In the genomic region with DNA sequence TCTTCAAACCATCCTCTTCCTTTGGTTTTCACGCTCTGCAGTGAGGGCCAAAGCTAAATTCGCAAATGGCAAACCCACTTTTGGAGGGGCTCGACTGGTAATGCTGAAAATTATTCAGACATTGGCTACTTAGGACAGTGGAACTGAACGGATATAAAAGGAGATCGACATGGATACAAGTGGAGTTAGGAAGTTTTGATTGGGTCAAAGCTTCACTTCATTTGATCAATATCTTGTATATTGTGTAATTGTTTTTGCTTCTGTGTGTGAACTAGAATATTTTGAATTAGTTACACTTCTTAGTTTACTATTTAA, we compare ENCODE assay signal across 8 cellular contexts. TPM values are rescaled to one million over a fixed set of nuclear protein-coding genes. Genes with fewer than 3 reads are reported as not detected.
DNase-seq lines count a peak whose midpoint lies in the region; ATAC-seq, FAIRE-seq and TF ChIP-seq lines count a peak whose summit lies in the region.

No MANE protein-coding gene starts in this region.

- FAIRE-seq in HepG2 (lab: Jason Lieb, UNC), result peak; percentile 32

- CTCF ChIA-PET in HepG2 (lab: Yijun Ruan, JAX; ENCODE audit: low intra/inter-chr PET ratio, low total read pairs), result no interaction called here

- H3K36me3 Mint-ChIP-seq in activated T-cell treated with anti-CD3 and anti-CD28 coated beads, Interleukin-2, amount 50 U/mL, for 24 hours (ENCODE audit: low read depth), result peaks cover 13% of the 10 kb centered on the region

- TF ChIP-seq EP300 in HepG2 (IDR thresholded peaks at IDR 0.05; ENCODE audit: low read depth in 2 of 2, low read length in 2 of 2), result no peak
- no peak for TF ChIP-seq EP300 in HepG2 (CRISPR knock-in tag; IDR thresholded peaks at IDR 0.05; ENCODE audit: borderline replicate concordance)

- no peaks in the 10 kb centered on the region for H3K9me3 Mint-ChIP-seq in activated T-cell treated with anti-CD3 and anti-CD28 coated beads, Interleukin-2, amount 50 U/mL, for 24 hours

- H3K36me3 ChIP-seq in adipocyte (ENCODE audit: control insufficient read depth, insufficient read depth, low read length, severe bottlenecking) (peaks cover 26% of the 10 kb centered on the region), HepG2 (replicated peaks in 1 of 2; ENCODE audit: control insufficient read depth in 1 of 2, insufficient read depth in 2 of 2, low read length in 2 of 2) (peaks cover 3 to 20% of the 10 kb centered on the region in 2 experiments), thymus (ENCODE audit: control insufficient read depth, insufficient read depth) (no peaks in the 10 kb centered on the region)

- H2AFZ ChIP-seq in HepG2 (ENCODE audit: low read length), result peak overlapping the region; percentile 64

- H3K27me3 Mint-ChIP-seq in activated T-cell treated with anti-CD3 and anti-CD28 coated beads, Interleukin-2, amount 50 U/mL, for 24 hours, result no peaks in the 10 kb centered on the region

- H4K20me1 ChIP-seq in HepG2 (ENCODE audit: insufficient read depth, low read length), result no peaks in the 10 kb centered on the region

- DNase-seq in activated T-cell treated with anti-CD3 and anti-CD28 coated beads, Interleukin-2, amount 50 U/mL, for 24 hours, result no peak
- DNase-seq in activated T-cell treated with anti-CD3 and anti-CD28 coated beads, Interleukin-2, amount 50 U/mL, for 1 hour, result no peak
- DNase-seq in adipocyte (ENCODE audit: low read depth) (peak; percentile 30), HepG2 (ENCODE audit: low spot score) (no peak), NCI-H1436 (lab: John Stamatoyannopoulos, UW) (no peak), HK-2 (ENCODE audit: unreplicated experiment) (no peak)

- in situ Hi-C loops in HepG2 (cut with HindIII; ENCODE audit: extremely low pct_ligation_motif_present, low pct_unique_long_range_greater_than_20kb), result no loop called here

- H3K27me3 ChIP-seq in adipocyte (replicated peaks; ENCODE audit: control insufficient read depth, insufficient read depth, low read length) (no peaks in the 10 kb centered on the region), HepG2 (ENCODE audit: control insufficient read depth in 1 of 2, insufficient read depth in 2 of 2, low read length in 2 of 2) (no peaks in the 10 kb centered on the region; a peak in 1 of 5 replicates), thymus (ENCODE audit: control insufficient read depth, insufficient read depth) (no peaks in the 10 kb centered on the region)

- peak overlapping the region; percentile 83 for H3K9ac ChIP-seq in adipocyte (ENCODE audit: low read length)
- H3K9ac ChIP-seq in HepG2 (ENCODE audit: insufficient read depth, low read depth, low read length), result peak overlapping the region; percentile 89

- H3K27ac ChIP-seq in HepG2 (ENCODE audit: extremely low read length, insufficient read depth, low read length) (peak overlapping the region; percentile 93), thymus (ENCODE audit: low read depth) (no peak overlapping the region)

- TF ChIP-seq POLR2A in HepG2 (IDR thresholded peaks at IDR 0.05; ENCODE audit: insufficient read depth in 1 of 2, low read depth in 2 of 2, low read length in 2 of 2), result no peak

- intact Hi-C loops in HepG2 (cut with micrococcal nuclease; ENCODE audit: unreplicated experiment), result loop anchor here (5.0 kb wide), 2 partner anchors 41 to 106 kb away; a partner anchor contains a TSS

- 0% methylated on average over 5 of the region's 5 CpGs for WGBS in HepG2 (ENCODE audit: low lambda C conversion rate)
- 26% methylated on average over 5 of the region's 5 CpGs for WGBS in thymus

- no peaks in the 10 kb centered on the region for H3K9me3 ChIP-seq in adipocyte (ENCODE audit: control insufficient read depth, low read length)
- H3K9me3 ChIP-seq in HepG2 (ENCODE audit: low read length), result no peaks in the 10 kb centered on the region
- no peaks in the 10 kb centered on the region for H3K9me3 ChIP-seq in thymus (ENCODE audit: control insufficient read depth)

- H3K4me1 ChIP-seq in adipocyte (ENCODE audit: control insufficient read depth, insufficient read depth, low read length) (peaks cover 18% of the 10 kb centered on the region), HepG2 (ENCODE audit: insufficient read depth, low read length) (peaks cover 34% of the 10 kb centered on the region), thymus (ENCODE audit: control insufficient read depth, insufficient read depth, low read length) (peaks cover 5% of the 10 kb centered on the region)

- no peak for TF ChIP-seq RAD21 in HepG2 (CRISPR knock-in tag; IDR thresholded peaks at IDR 0.05)

- H3K4me3 ChIP-seq in adipocyte (ENCODE audit: low read length) (peak overlapping the region; percentile 85), HepG2 (replicated peaks in 1 of 3; ENCODE audit: insufficient read depth in 1 of 3, low read depth in 2 of 3, low read length in 3 of 3) (peak overlapping the region; percentile 92 to 99 (median 98)), thymus (ENCODE audit: low read length) (peak overlapping the region; percentile 91)

- no peak for TF ChIP-seq CTCF in HepG2 (CRISPR knock-in tag; IDR thresholded peaks at IDR 0.05)

- peak overlapping the region; percentile 76 for H3K4me3 Mint-ChIP-seq in activated T-cell treated with anti-CD3 and anti-CD28 coated beads, Interleukin-2, amount 50 U/mL, for 24 hours

- H3K4me2 ChIP-seq in HepG2 (ENCODE audit: low read depth, low read length), result peak overlapping the region; percentile 93

- TSS peak; percentile 57 for BruUV-seq in HepG2 (replicated peaks; lab: Mats Ljungman, UMichigan)

- H3K27ac Mint-ChIP-seq in activated T-cell treated with anti-CD3 and anti-CD28 coated beads, Interleukin-2, amount 50 U/mL, for 24 hours, result peak overlapping the region; percentile 88

- ATAC-seq in HepG2 (peak; percentile 2), GM21381 (IDR thresholded peaks at IDR 0.05; ENCODE audit: unreplicated experiment) (no peak)

- POLR2A ChIA-PET in HepG2 (lab: Yijun Ruan, JAX), result interaction anchor here (1.4 to 3.0 kb wide), 2 partner anchors 10 to 290 kb away, joined by 3 to 12 read pairs; no protein-coding TSS in a partner anchor

- peaks cover 21% of the 10 kb centered on the region for H3K79me2 ChIP-seq in HepG2 (ENCODE audit: insufficient read depth, low read length)

- peaks cover 40% of the 10 kb centered on the region for H3K4me1 Mint-ChIP-seq in activated T-cell treated with anti-CD3 and anti-CD28 coated beads, Interleukin-2, amount 50 U/mL, for 24 hours (ENCODE audit: low read depth)

TF ChIP-seq in HepG2, 621 proteins besides CTCF, POLR2A, EP300 and RAD21 (continues in another document):
- TF ChIP-seq BRD4 (CRISPR knock-in tag; IDR thresholded peaks at IDR 0.05), result no peak

RNA-seq across cellular contexts. Expression of a gene that starts 1.2 kb away (rescaled TPM):
- 30.5 and 30.6 TPM in 2 replicates for total RNA-seq in HepG2 (2016; rRNA removed; fragmentation: Illumina TruSeq; extraction: Trizol)
- total RNA-seq in HepG2 (2016; cell fraction: cytosol; rRNA removed; fragmentation: Illumina TruSeq; extraction: Trizol; ENCODE audit: low read depth), result 3.0 and 3.3 TPM in 2 replicates
- total RNA-seq in HepG2 (2016; cell fraction: insoluble cytoplasmic fraction; rRNA removed; fragmentation: Illumina TruSeq; extraction: Trizol), result 29.7 and 31.0 TPM in 2 replicates
- 17.3 and 20.5 TPM in 2 replicates for total RNA-seq in HepG2 (2016; cell fraction: membrane; rRNA removed; fragmentation: Illumina TruSeq; extraction: Trizol)
- total RNA-seq in HepG2 (2016; cell fraction: nucleus; rRNA removed; fragmentation: Illumina TruSeq; extraction: Trizol), result 40.8 and 45.3 TPM in 2 replicates
- polyA plus RNA-seq in HepG2 (2011; rRNA removed) (26.8 and 34.3 TPM in 2 replicates), thymus (15.7 TPM)
- 10.2 and 16.1 TPM in 2 replicates for polyA plus RNA-seq in HepG2 (2011; cell fraction: cytosol; rRNA removed)
- 20.7 and 23.0 TPM in 2 replicates for polyA plus RNA-seq in HepG2 (2011; cell fraction: nucleus; rRNA removed)
- polyA plus RNA-seq in HepG2 (2012), result 26.2 and 26.3 TPM in 2 replicates
- 3.3 and 3.4 TPM in 2 replicates for polyA plus RNA-seq in HepG2 (2016; cell fraction: cytosol; fragmentation: Illumina TruSeq; extraction: Trizol; ENCODE audit: low read depth)
- 34.2 and 34.3 TPM in 2 replicates for polyA plus RNA-seq in HepG2 (2016; cell fraction: insoluble cytoplasmic fraction; fragmentation: Illumina TruSeq; extraction: Trizol; ENCODE audit: low read depth)
- polyA plus RNA-seq in HepG2 (2016; cell fraction: membrane; fragmentation: Illumina TruSeq; extraction: Trizol; ENCODE audit: low read depth), result 11.2 and 13.0 TPM in 2 replicates
- polyA plus RNA-seq in HepG2 (2016; cell fraction: nucleus; fragmentation: Illumina TruSeq; extraction: Trizol; ENCODE audit: insufficient read depth, low read depth), result 62.0 and 64.0 TPM in 2 replicates
- polyA minus RNA-seq in HepG2 (2011; rRNA and poly(A)+ RNA removed; ENCODE audit: low replicate concordance), result 3.3 and 10.1 TPM in 2 replicates
- 26.5 and 26.9 TPM in 2 replicates for polyA minus RNA-seq in HepG2 (2011; cell fraction: cytosol; rRNA and poly(A)+ RNA removed)
- polyA minus RNA-seq in HepG2 (2011; cell fraction: nucleus; rRNA and poly(A)+ RNA removed), result 27.8 and 28.6 TPM in 2 replicates
